1 cellular context compared by ENCODE assay signal in the genomic region with DNA sequence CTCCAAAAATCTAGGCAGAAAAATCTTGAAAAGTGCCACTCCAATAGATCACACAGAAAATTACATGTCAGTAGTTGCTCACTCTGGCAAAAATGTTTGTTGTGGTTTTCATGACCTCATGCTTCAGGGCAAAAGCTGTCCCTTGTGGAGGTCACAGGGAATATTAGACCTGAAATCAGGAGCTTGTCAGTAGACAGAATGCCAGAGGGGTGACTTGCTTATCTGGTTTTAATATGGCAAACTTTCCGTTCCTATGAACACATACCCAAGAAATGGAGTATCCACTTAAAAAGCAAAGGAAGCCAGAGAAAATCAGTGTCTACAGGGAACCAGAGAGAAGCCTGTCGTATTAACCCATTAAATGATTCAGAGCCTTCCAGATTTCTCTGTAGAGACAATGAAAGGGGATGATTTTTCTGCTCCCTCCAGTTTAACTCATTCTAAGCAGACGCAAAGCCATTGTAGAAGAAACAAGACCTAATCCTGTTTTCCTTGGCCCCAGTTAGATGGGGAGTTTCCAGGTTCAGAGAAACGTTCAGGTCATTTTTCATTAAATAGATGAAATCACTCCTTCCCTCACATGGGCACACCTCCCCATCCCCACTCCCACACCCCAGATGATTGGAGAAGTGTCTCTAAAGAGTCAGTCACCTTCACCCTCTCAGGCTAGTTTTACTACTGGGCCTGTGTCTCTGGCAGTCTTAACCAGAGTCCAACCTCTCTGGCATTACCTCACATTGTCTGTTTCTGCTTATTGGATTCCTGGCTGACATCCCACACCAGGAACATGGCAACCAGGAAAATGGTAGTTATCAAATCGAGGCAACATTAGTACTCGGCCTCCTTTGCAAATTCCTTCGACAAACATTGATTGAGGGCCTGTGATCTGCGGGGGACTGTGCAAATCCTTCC.
TF ChIP-seq lines count a peak whose summit lies in the region.

No MANE protein-coding gene starts in this region.

TF ChIP-seq in IMR-90, 13 proteins besides CTCF, POLR2A, EP300 and RAD21:
- no peak; the same call in 1 of the 2 replicates for TF ChIP-seq CEBPB (IDR thresholded peaks at IDR 0.05; ENCODE audit: low read depth, low read length)
- TF ChIP-seq FOS (IDR thresholded peaks at IDR 0.05; ENCODE audit: low read depth, low read length): no peak
- TF ChIP-seq USF2 (IDR thresholded peaks at IDR 0.05; ENCODE audit: low read depth, low read length): no peak
- TF ChIP-seq NFE2L2 (IDR thresholded peaks at IDR 0.05; ENCODE audit: low read depth, low read length): no peak
- TF ChIP-seq MAFK (IDR thresholded peaks at IDR 0.05; ENCODE audit: low read depth, low read length): peak; percentile 37; the same call in 1 of the 2 replicates
- TF ChIP-seq SMC3 (IDR thresholded peaks at IDR 0.05; ENCODE audit: low read depth, low read length): peak; percentile 2; the same call in 1 of the 2 replicates
- TF ChIP-seq RCOR1 (IDR thresholded peaks at IDR 0.05; ENCODE audit: insufficient replicate concordance, low read length): no peak
- peak; percentile 54 for TF ChIP-seq BHLHE40 (IDR thresholded peaks at IDR 0.05; ENCODE audit: low read depth, low read length)
